In the genomic region with DNA sequence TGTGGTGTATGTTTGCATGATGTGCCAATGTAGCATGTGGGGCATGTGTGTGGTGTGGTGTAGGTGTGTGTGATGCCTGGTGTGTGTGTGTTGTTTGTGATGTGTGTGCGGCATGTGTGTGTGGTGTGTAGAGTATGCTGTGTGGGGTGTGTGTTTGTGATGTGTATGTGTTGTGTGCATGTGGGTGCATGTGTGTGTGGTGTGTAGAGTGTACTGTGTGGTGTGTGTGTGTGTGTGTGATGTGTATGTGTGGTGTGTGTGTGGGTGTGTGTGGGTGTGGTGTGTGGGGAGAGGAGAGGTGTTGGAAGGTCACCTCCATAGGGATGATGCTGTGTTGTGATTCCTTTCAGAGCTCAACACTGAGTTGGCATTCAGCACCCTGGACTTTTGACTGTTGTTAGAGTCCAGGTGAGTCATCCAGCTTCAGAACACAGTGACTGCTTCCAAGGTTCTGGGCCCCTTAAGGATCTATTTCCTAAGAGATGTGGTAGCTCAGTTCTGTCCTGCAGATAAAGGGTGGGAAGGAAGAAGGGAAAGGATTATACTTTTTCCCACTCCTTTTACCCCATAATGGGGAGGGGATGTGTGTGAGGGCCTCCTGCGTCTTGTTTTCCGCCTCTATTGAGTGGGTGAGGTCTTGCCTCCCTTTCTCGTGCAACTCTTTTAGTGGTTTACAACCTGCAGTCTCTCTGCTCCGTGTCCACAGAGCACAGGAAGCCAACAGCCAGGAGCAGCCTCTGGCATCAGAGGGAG, we compare ENCODE assay signal across 14 cellular contexts. TPM values are rescaled to one million over a fixed set of nuclear protein-coding genes. Genes with fewer than 3 reads are reported as not detected.
DNase-seq lines count a peak whose midpoint lies in the region; ATAC-seq and TF ChIP-seq lines count a peak whose summit lies in the region.
"Had no signal": no experiment of that assay in that cellular context is flagged by ENCODE, and none has a peak within 500 bp of the region (broad histone marks: within the 10 kb centered on the region; RNA-seq: fewer than 3 reads in every experiment).

No MANE protein-coding gene starts in this region.

- no peaks in the 10 kb centered on the region for H3K9me3 ChIP-seq in fibroblast of lung (ENCODE audit: control insufficient read depth, insufficient read depth, low read depth, low read length)
- no peaks in the 10 kb centered on the region for H3K9me3 ChIP-seq in gastrocnemius medialis
- H3K9me3 ChIP-seq: SJSA1 had no signal

- H3K4me1 ChIP-seq in fibroblast of lung (ENCODE audit: control insufficient read depth, extremely low read depth, insufficient read depth, low read length) (no peaks in the 10 kb centered on the region), gastrocnemius medialis (peaks cover 9 to 64% of the 10 kb centered on the region in 2 donors)

- H4K20me1 ChIP-seq in fibroblast of lung (ENCODE audit: control insufficient read depth, extremely low read depth, insufficient read depth, low read length): no peaks in the 10 kb centered on the region

- peak; percentile 87 to 88 for ATAC-seq in gastrocnemius medialis

- intact Hi-C loops in gastrocnemius medialis (cut with DNase I; ENCODE audit: low total_unique reads): no loop called here

- H2AFZ ChIP-seq in fibroblast of lung (ENCODE audit: low read length): no peak overlapping the region

- no peak overlapping the region for H3K9ac ChIP-seq in fibroblast of lung (ENCODE audit: insufficient read depth, low read length)

- no peak overlapping the region for H3K27ac ChIP-seq in fibroblast of lung (ENCODE audit: insufficient read depth, low read length)
- H3K27ac ChIP-seq in gastrocnemius medialis: peak overlapping the region in 3 of 4 donors; percentile 42 to 75 (median 53)

- H3K27me3 ChIP-seq in fibroblast of lung (ENCODE audit: control insufficient read depth, insufficient read depth, low read length): no peaks in the 10 kb centered on the region
- no peaks in the 10 kb centered on the region for H3K27me3 ChIP-seq in gastrocnemius medialis
- H3K27me3 ChIP-seq in H7 (ENCODE audit: control insufficient read depth, insufficient read depth, low read length): no peaks in the 10 kb centered on the region; the same call in 1 of the 2 replicates
- H3K27me3 ChIP-seq: SJSA1 had no signal

- in situ Hi-C loops in gastrocnemius medialis (cut with MboI; ENCODE audit: low sequenced_read_pairs in 4 of 4): no loop called here

- H3K36me3 ChIP-seq in fibroblast of lung (ENCODE audit: control insufficient read depth, insufficient read depth, low read length) (no peaks in the 10 kb centered on the region), gastrocnemius medialis (no peaks in the 10 kb centered on the region), H7 (replicated peaks; ENCODE audit: control insufficient read depth, insufficient read depth, low read length) (no peaks in the 10 kb centered on the region)
- H3K36me3 ChIP-seq: SJSA1 had no signal

- peak; percentile 25 for DNase-seq in DMS 273 (lab: John Stamatoyannopoulos, UW; ENCODE audit: unreplicated experiment)
- no peak for DNase-seq in DMS 273 treated with DMSO at 0.1 percent for 48 hours (lab: John Stamatoyannopoulos, UW)
- peak; percentile 29 to 47 for DNase-seq in NCI-H526 (lab: John Stamatoyannopoulos, UW)
- DNase-seq in fibroblast of lung (ENCODE audit: low read depth in 2 of 2): peak; percentile 8 to 34
- peak; percentile 76 to 80 for DNase-seq in gastrocnemius medialis
- DNase-seq in stimulated activated CD4-positive, alpha-beta T cell treated with anti-CD3 and anti-CD28 coated beads, Interleukin-1b, Interleukin-23, amount 100 ng/mL, for 48 hours: no peak
- no peak for DNase-seq in H7
- no peak for DNase-seq in NCI-H1417 treated with DMSO at 0.1 percent for 48 hours (lab: John Stamatoyannopoulos, UW)
- DNase-seq: 8988T; activated CD4-positive, alpha-beta T cell treated with anti-CD3 and anti-CD28 coated beads for 48 hours; activated gamma-delta T cell treated with Interleukin-2 at 50 U/mL for 16 hours; dermis blood vessel endothelial cell; hippocampal formation had no signal

- no peak for TF ChIP-seq CTCF in fibroblast of lung (conservative IDR thresholded peaks at IDR 0.05 in 1 of 2, IDR thresholded peaks at IDR 0.05 in 1 of 2; ENCODE audit: low read depth in 1 of 2, low read length in 2 of 2)
- TF ChIP-seq CTCF in gastrocnemius medialis (IDR thresholded peaks at IDR 0.05 in 4 of 5, conservative IDR thresholded peaks at IDR 0.05 in 1 of 5): no peak

- H3K4me3 ChIP-seq in fibroblast of lung (replicated peaks in 1 of 4; ENCODE audit: control extremely low read depth in 1 of 4, insufficient read depth in 1 of 4, low read depth in 3 of 4, low read length in 4 of 4) (no peak overlapping the region), gastrocnemius medialis (no peak overlapping the region), H7 (ENCODE audit: insufficient read depth, low read depth, low read length) (no peak overlapping the region)
- H3K4me3 ChIP-seq: SJSA1 had no signal

- no peak for TF ChIP-seq POLR2A in gastrocnemius medialis (IDR thresholded peaks at IDR 0.05)

- no peak overlapping the region for H3K4me2 ChIP-seq in fibroblast of lung (ENCODE audit: extremely low read depth, insufficient read depth, low read length)

- H3K79me2 ChIP-seq in fibroblast of lung (ENCODE audit: control insufficient read depth, insufficient read depth, low read length): no peaks in the 10 kb centered on the region

RNA-seq across cellular contexts. Expression of a gene that starts 47.6 kb away (rescaled TPM):
- total RNA-seq in fibroblast of lung (11.4 and 20.8 TPM in 2 replicates), gastrocnemius medialis (10 to 100 TPM; 11.8 to 65.2 (median 47.4) TPM)
- polyA plus RNA-seq in fibroblast of lung: 0.23 and 1.1 TPM in 2 replicates
- polyA plus RNA-seq in fibroblast of lung (2012): 0.20 and 1.0 TPM in 2 replicates
- 0.22 TPM in 1 of 2 replicates, not detected in the other for polyA minus RNA-seq in fibroblast of lung (ENCODE audit: low replicate concordance)
- total RNA-seq in H7 (2014; rRNA removed; shearing (Covaris generic)): 11.0 and 17.6 TPM in 2 replicates

Comparison
In these comparisons a context has a peak if more than half of its experiments do, and no peak if none do; other contexts are left out.
1. DNase-seq: peak in DMS 273 (single experiment), NCI-H526 (2 of 2), fibroblast of lung (2 of 2) and gastrocnemius medialis (2 of 2); none in DMS 273 treated with DMSO at 0.1 percent for 48 hours (single experiment), stimulated activated CD4-positive, alpha-beta T cell treated with anti-CD3 and anti-CD28 coated beads, Interleukin-1b, Interleukin-23, amount 100 ng/mL, for 48 hours (single experiment), H7 (single experiment) and NCI-H1417 treated with DMSO at 0.1 percent for 48 hours (single experiment).